ENCODE assay signal across 8 cellular contexts in genomic region chr4:13527983-13528822, GRCh38. TPM values are rescaled to one million over a fixed set of nuclear protein-coding genes. Genes with fewer than 3 reads are reported as not detected.
A peak's percentile ranks its signal among the peaks of the same experiment; 100 is the strongest.
DNase-seq lines count a peak whose midpoint lies in the region; ATAC-seq and TF ChIP-seq lines count a peak whose summit lies in the region.

No MANE protein-coding gene starts in this region.

- peaks cover 10% of the 10 kb centered on the region for H3K9me3 ChIP-seq in psoas muscle

- no peaks in the 10 kb centered on the region for H3K36me3 ChIP-seq in psoas muscle (ENCODE audit: insufficient read depth in 1 of 2, low read depth in 1 of 2)

- peak; percentile 75 for ATAC-seq in HG03442 (IDR thresholded peaks at IDR 0.05; ENCODE audit: unreplicated experiment)
- peak; percentile 73 to 74 for ATAC-seq in activated T-cell treated with anti-CD3 and anti-CD28 coated beads, Interleukin-2, amount 50 U/mL, for 72 hours (replicated peaks in 1 of 2)
- no peak for ATAC-seq in psoas muscle

- TF ChIP-seq CTCF in GM13976 (IDR thresholded peaks at IDR 0.05; ENCODE audit: borderline replicate concordance, control extremely low read depth, extremely low read depth, insufficient read depth, missing control alignments) = no peak
- TF ChIP-seq CTCF in GM20000 (IDR thresholded peaks at IDR 0.05; ENCODE audit: extremely low read depth, missing control alignments) = no peak
- no peak for TF ChIP-seq CTCF in psoas muscle (IDR thresholded peaks at IDR 0.05)

- DNase-seq in GM13976 (ENCODE audit: low spot score) (peak; percentile 79), GM20000 (ENCODE audit: low spot score) (peak; percentile 80), psoas muscle (no peak), HUDEP-2 (lab: John Stamatoyannopoulos, UW; ENCODE audit: unreplicated experiment in 76 of 76) (no peak), NCI-H2081 (lab: John Stamatoyannopoulos, UW) (no peak), nucleus accumbens (lab: John Stamatoyannopoulos, UW) (no peak)
- peak; percentile 43 to 46 for DNase-seq in activated T-cell treated with anti-CD3 and anti-CD28 coated beads, Interleukin-2, amount 50 U/mL, for 72 hours

- peaks cover 91% of the 10 kb centered on the region for H3K27me3 Mint-ChIP-seq in activated T-cell treated with anti-CD3 and anti-CD28 coated beads, Interleukin-2, amount 50 U/mL, for 72 hours (ENCODE audit: low read depth)

- no peak overlapping the region for H3K4me3 ChIP-seq in psoas muscle

- in situ Hi-C loops in GM13976 (cut with MboI; ENCODE audit: low sequenced_read_pairs, unreplicated experiment) = no loop called here

- H3K27me3 ChIP-seq in psoas muscle (ENCODE audit: insufficient read depth in 3 of 3, low read length in 2 of 3) = peaks cover 2 to 96% (median 58%) of the 10 kb centered on the region in 3 donors

- no peaks in the 10 kb centered on the region for H3K4me1 ChIP-seq in psoas muscle

- peak overlapping the region; percentile 27 for H3K27ac Mint-ChIP-seq in activated T-cell treated with anti-CD3 and anti-CD28 coated beads, Interleukin-2, amount 50 U/mL, for 72 hours

- intact Hi-C loops in psoas muscle (cut with DNase I) = no loop called here

- H3K4me1 Mint-ChIP-seq in activated T-cell treated with anti-CD3 and anti-CD28 coated beads, Interleukin-2, amount 50 U/mL, for 72 hours (ENCODE audit: low read depth) = peaks cover 28% of the 10 kb centered on the region

- peak overlapping the region; percentile 74 to 81 for H3K4me3 Mint-ChIP-seq in activated T-cell treated with anti-CD3 and anti-CD28 coated beads, Interleukin-2, amount 50 U/mL, for 72 hours

- H3K27ac ChIP-seq in psoas muscle = no peak overlapping the region

- peaks cover 8 to 12% of the 10 kb centered on the region in 2 donors for H3K36me3 Mint-ChIP-seq in activated T-cell treated with anti-CD3 and anti-CD28 coated beads, Interleukin-2, amount 50 U/mL, for 72 hours (ENCODE audit: insufficient read depth in 2 of 2)

- no peaks in the 10 kb centered on the region for H3K9me3 Mint-ChIP-seq in activated T-cell treated with anti-CD3 and anti-CD28 coated beads, Interleukin-2, amount 50 U/mL, for 72 hours

- 3 to 5% (median 3%) methylated on average over 35 of the region's 35 CpGs for WGBS in psoas muscle, 3 donors

RNA-seq across cellular contexts. Expression of gene NKX3-2, which starts 16.1 kb away (rescaled TPM):
- not detected for total RNA-seq in activated T-cell treated with anti-CD3 and anti-CD28 coated beads, Interleukin-2, amount 50 U/mL, for 72 hours
- total RNA-seq in psoas muscle = under 1 TPM in 1 of 4 donors, not detected in 3; 0.08 TPM
- under 1 TPM in 1 of 3 donors, not detected in 2; 0.01 TPM for polyA plus RNA-seq in psoas muscle

RNA-seq across cellular contexts. Expression of gene RAB28, which starts 44.1 kb away (rescaled TPM):
- 10 to 100 TPM; 15.6 to 16.8 TPM for total RNA-seq in activated T-cell treated with anti-CD3 and anti-CD28 coated beads, Interleukin-2, amount 50 U/mL, for 72 hours
- total RNA-seq in psoas muscle = 1 to 10 TPM; 5.1 to 6.9 (median 5.8) TPM
- 1 to 10 TPM; 5.2 to 9.0 (median 7.8) TPM for polyA plus RNA-seq in psoas muscle

Comparison
In these comparisons a context has a peak if more than half of its experiments do, and no peak if none do; other contexts are left out.
1. DNase-seq: peak in GM13976 (single experiment), GM20000 (single experiment) and activated T-cell treated with anti-CD3 and anti-CD28 coated beads, Interleukin-2, amount 50 U/mL, for 72 hours (2 of 2); none in psoas muscle (0 of 2), HUDEP-2 (0 of 76), NCI-H2081 (0 of 2) and nucleus accumbens (0 of 56).
2. ATAC-seq: peak in HG03442 (single experiment) and activated T-cell treated with anti-CD3 and anti-CD28 coated beads, Interleukin-2, amount 50 U/mL, for 72 hours (2 of 2); none in psoas muscle (0 of 4).